2 cellular contexts compared by ENCODE assay signal in genomic region chr13:106942558-106942957, GRCh38.
A peak's percentile ranks its signal among the peaks of the same experiment; 100 is the strongest.
TF ChIP-seq lines count a peak whose summit lies in the region.

No MANE protein-coding gene starts in this region.

TF ChIP-seq in GM12878, 131 proteins besides CTCF, POLR2A, EP300 and RAD21 (continued from another document):
- TF ChIP-seq HDAC2 (IDR thresholded peaks at IDR 0.05) (no peak), SUPT20H (IDR thresholded peaks at IDR 0.05; ENCODE audit: borderline replicate concordance, control insufficient read depth, low read depth, low read length) (no peak), SMAD5 (IDR thresholded peaks at IDR 0.05; ENCODE audit: low read depth) (no peak), BACH1 (IDR thresholded peaks at IDR 0.05; ENCODE audit: borderline replicate concordance) (no peak), RUNX3 (IDR thresholded peaks at IDR 0.05; ENCODE audit: low read length) (peak; percentile 64), ZNF207 (IDR thresholded peaks at IDR 0.05; ENCODE audit: borderline replicate concordance) (no peak), ZNF592 (IDR thresholded peaks at IDR 0.05) (no peak), RELA (IDR thresholded peaks at IDR 0.05; ENCODE audit: borderline replicate concordance, partially characterized antibody) (no peak), ZNF217 (IDR thresholded peaks at IDR 0.05) (no peak), WRNIP1 (IDR thresholded peaks at IDR 0.05; ENCODE audit: borderline replicate concordance, low read depth, low read length) (no peak), KAT2A (conservative IDR thresholded peaks at IDR 0.05; ENCODE audit: control insufficient read depth, low read depth, low read length) (no peak), CHD2 (IDR thresholded peaks at IDR 0.05; ENCODE audit: borderline replicate concordance, low read depth, low read length) (no peak)
- TF ChIP-seq, protein P1, sequence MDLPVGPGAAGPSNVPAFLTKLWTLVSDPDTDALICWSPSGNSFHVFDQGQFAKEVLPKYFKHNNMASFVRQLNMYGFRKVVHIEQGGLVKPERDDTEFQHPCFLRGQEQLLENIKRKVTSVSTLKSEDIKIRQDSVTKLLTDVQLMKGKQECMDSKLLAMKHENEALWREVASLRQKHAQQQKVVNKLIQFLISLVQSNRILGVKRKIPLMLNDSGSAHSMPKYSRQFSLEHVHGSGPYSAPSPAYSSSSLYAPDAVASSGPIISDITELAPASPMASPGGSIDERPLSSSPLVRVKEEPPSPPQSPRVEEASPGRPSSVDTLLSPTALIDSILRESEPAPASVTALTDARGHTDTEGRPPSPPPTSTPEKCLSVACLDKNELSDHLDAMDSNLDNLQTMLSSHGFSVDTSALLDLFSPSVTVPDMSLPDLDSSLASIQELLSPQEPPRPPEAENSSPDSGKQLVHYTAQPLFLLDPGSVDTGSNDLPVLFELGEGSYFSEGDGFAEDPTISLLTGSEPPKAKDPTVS (IDR thresholded peaks at IDR 0.05; ENCODE audit: low read depth, low read length), result no peak
- TF ChIP-seq, protein P2, sequence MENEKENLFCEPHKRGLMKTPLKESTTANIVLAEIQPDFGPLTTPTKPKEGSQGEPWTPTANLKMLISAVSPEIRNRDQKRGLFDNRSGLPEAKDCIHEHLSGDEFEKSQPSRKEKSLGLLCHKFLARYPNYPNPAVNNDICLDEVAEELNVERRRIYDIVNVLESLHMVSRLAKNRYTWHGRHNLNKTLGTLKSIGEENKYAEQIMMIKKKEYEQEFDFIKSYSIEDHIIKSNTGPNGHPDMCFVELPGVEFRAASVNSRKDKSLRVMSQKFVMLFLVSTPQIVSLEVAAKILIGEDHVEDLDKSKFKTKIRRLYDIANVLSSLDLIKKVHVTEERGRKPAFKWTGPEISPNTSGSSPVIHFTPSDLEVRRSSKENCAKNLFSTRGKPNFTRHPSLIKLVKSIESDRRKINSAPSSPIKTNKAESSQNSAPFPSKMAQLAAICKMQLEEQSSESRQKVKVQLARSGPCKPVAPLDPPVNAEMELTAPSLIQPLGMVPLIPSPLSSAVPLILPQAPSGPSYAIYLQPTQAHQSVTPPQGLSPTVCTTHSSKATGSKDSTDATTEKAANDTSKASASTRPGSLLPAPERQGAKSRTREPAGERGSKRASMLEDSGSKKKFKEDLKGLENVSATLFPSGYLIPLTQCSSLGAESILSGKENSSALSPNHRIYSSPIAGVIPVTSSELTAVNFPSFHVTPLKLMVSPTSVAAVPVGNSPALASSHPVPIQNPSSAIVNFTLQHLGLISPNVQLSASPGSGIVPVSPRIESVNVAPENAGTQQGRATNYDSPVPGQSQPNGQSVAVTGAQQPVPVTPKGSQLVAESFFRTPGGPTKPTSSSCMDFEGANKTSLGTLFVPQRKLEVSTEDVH (IDR thresholded peaks at IDR 0.05; ENCODE audit: low read depth, partially characterized antibody), result no peak

TF ChIP-seq in SK-N-SH, 30 proteins besides CTCF, POLR2A, EP300 and RAD21 (continued from another document):
- no peak for TF ChIP-seq POLR2AphosphoS5 (IDR thresholded peaks at IDR 0.05; ENCODE audit: low read depth, low read length)
- no peak for TF ChIP-seq RCOR1 (IDR thresholded peaks at IDR 0.05; ENCODE audit: low read length)
- no peak for TF ChIP-seq PBX3 (IDR thresholded peaks at IDR 0.05)
- no peak for TF ChIP-seq GABPA (IDR thresholded peaks at IDR 0.05; ENCODE audit: low read depth)
- no peak for TF ChIP-seq FOSL2 (IDR thresholded peaks at IDR 0.05; ENCODE audit: borderline replicate concordance, low read depth)
- no peak for TF ChIP-seq EZH2phosphoT487 (IDR thresholded peaks at IDR 0.05; ENCODE audit: borderline replicate concordance, low read depth)
- no peak for TF ChIP-seq RXRA (IDR thresholded peaks at IDR 0.05; ENCODE audit: borderline replicate concordance, low read depth)
- no peak for TF ChIP-seq REST (IDR thresholded peaks at IDR 0.05; ENCODE audit: low read depth, low read length)
- TF ChIP-seq NRF1 (IDR thresholded peaks at IDR 0.05; ENCODE audit: low read depth, low read length), result no peak
- no peak for TF ChIP-seq RFX5 (IDR thresholded peaks at IDR 0.05; ENCODE audit: low read length)
- TF ChIP-seq JUND (IDR thresholded peaks at IDR 0.05), result no peak
- TF ChIP-seq, protein P3, sequence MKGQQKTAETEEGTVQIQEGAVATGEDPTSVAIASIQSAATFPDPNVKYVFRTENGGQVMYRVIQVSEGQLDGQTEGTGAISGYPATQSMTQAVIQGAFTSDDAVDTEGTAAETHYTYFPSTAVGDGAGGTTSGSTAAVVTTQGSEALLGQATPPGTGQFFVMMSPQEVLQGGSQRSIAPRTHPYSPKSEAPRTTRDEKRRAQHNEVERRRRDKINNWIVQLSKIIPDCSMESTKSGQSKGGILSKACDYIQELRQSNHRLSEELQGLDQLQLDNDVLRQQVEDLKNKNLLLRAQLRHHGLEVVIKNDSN (IDR thresholded peaks at IDR 0.05; ENCODE audit: borderline replicate concordance, low read depth), result no peak
